21 cellular contexts compared by ENCODE assay signal in genomic region chr13:100636004-100636403, GRCh38.
"Had no signal": no experiment of that assay in that cellular context is flagged by ENCODE, and none has a peak within 500 bp of the region (broad histone marks: within the 10 kb centered on the region; RNA-seq: fewer than 3 reads in every experiment).

No MANE protein-coding gene starts in this region.

- H3K27me3 ChIP-seq: brain microvascular endothelial cell, pancreas, right atrium auricular region, thyroid gland, upper lobe of right lung had no signal

- H3K4me3 ChIP-seq: pancreas, psoas muscle, right atrium auricular region, thyroid gland, upper lobe of right lung had no signal

- H3K4me3 Mint-ChIP-seq: activated CD4-positive, alpha-beta memory T cell treated with anti-CD3 and anti-CD28 coated beads for 36 hours; activated naive CD4-positive, alpha-beta T cell treated with anti-CD3 and anti-CD28 coated beads for 36 hours; activated naive CD8-positive, alpha-beta T cell treated with anti-CD3 and anti-CD28 coated beads, Interleukin-2, amount 10 ng/mL, durations not matched to agents 7 days and 5 days; activated T-cell treated with anti-CD3 and anti-CD28 coated beads, Interleukin-2, amount 50 U/mL, for 72 hours; effector memory CD8-positive, alpha-beta T cell; mesothelial cell of epicardium; natural killer cell; T-helper 17 cell had no signal

- H3K4me1 ChIP-seq: pancreas, psoas muscle, right atrium auricular region, upper lobe of right lung had no signal

- H3K27ac ChIP-seq: brain microvascular endothelial cell, pancreas, psoas muscle, right atrium auricular region, thyroid gland, upper lobe of right lung had no signal

- H3K27ac Mint-ChIP-seq: activated CD4-positive, alpha-beta memory T cell treated with anti-CD3 and anti-CD28 coated beads for 36 hours; activated naive CD4-positive, alpha-beta T cell treated with anti-CD3 and anti-CD28 coated beads for 36 hours; activated naive CD8-positive, alpha-beta T cell treated with anti-CD3 and anti-CD28 coated beads, Interleukin-2, amount 10 ng/mL, durations not matched to agents 7 days and 5 days; activated T-cell treated with anti-CD3 and anti-CD28 coated beads, Interleukin-2, amount 50 U/mL, for 72 hours; effector memory CD8-positive, alpha-beta T cell; mesothelial cell of epicardium; natural killer cell; T-helper 17 cell had no signal

- H3K9me3 ChIP-seq: pancreas, psoas muscle, right atrium auricular region, thyroid gland, upper lobe of right lung had no signal

- H3K27me3 Mint-ChIP-seq: activated CD4-positive, alpha-beta memory T cell treated with anti-CD3 and anti-CD28 coated beads for 36 hours; activated naive CD8-positive, alpha-beta T cell treated with anti-CD3 and anti-CD28 coated beads, Interleukin-2, amount 10 ng/mL, durations not matched to agents 7 days and 5 days; effector memory CD8-positive, alpha-beta T cell; T-helper 17 cell had no signal

- H3K9me3 Mint-ChIP-seq: activated CD4-positive, alpha-beta memory T cell treated with anti-CD3 and anti-CD28 coated beads for 36 hours; activated naive CD4-positive, alpha-beta T cell treated with anti-CD3 and anti-CD28 coated beads for 36 hours; activated naive CD8-positive, alpha-beta T cell treated with anti-CD3 and anti-CD28 coated beads, Interleukin-2, amount 10 ng/mL, durations not matched to agents 7 days and 5 days; activated T-cell treated with anti-CD3 and anti-CD28 coated beads, Interleukin-2, amount 50 U/mL, for 72 hours; effector memory CD8-positive, alpha-beta T cell; mesothelial cell of epicardium; natural killer cell had no signal

- DNase-seq: activated CD4-positive, alpha-beta memory T cell treated with anti-CD3 and anti-CD28 coated beads for 36 hours; activated CD4-positive, alpha-beta T cell treated with anti-CD3 and anti-CD28 coated beads for 48 hours; activated effector memory CD4-positive, alpha-beta T cell treated with Interleukin-2 at 50 U/mL for 16 hours; activated naive CD4-positive, alpha-beta T cell treated with anti-CD3 and anti-CD28 coated beads for 36 hours; activated naive CD8-positive, alpha-beta T cell treated with anti-CD3 and anti-CD28 coated beads, Interleukin-2, amount 10 ng/mL, durations not matched to agents 7 days and 5 days; activated T-cell treated with anti-CD3 and anti-CD28 coated beads, Interleukin-2, amount 50 U/mL, for 72 hours; brain microvascular endothelial cell; central memory CD4-positive, alpha-beta T cell; effector memory CD8-positive, alpha-beta T cell; left ventricle myocardium superior; mammary epithelial cell; natural killer cell; pancreas; psoas muscle; stimulated activated CD4-positive, alpha-beta T cell treated with anti-CD3 and anti-CD28 coated beads, Interleukin-4, amount 100 ng/mL, for 24 hours; stimulated activated naive CD4-positive, alpha-beta T cell treated with Interleukin-2 at 50 U/mL for 16 hours; T-helper 17 cell; thyroid gland; upper lobe of right lung had no signal

- H3K36me3 ChIP-seq: brain microvascular endothelial cell had no signal
